In genomic region chr1:53702287-53702805, GRCh38 we compare ENCODE assay signal across 1 cellular context.
TF ChIP-seq lines count a peak whose summit lies in the region.

No MANE protein-coding gene starts in this region.

TF ChIP-seq in SK-N-SH, 30 proteins besides CTCF, POLR2A, EP300 and RAD21 (continued from another document):
- no peak for TF ChIP-seq REST (IDR thresholded peaks at IDR 0.05; ENCODE audit: low read depth, low read length)
- no peak for TF ChIP-seq MEF2A (IDR thresholded peaks at IDR 0.05; ENCODE audit: borderline replicate concordance, low read depth)
- no peak for TF ChIP-seq ELF1 (IDR thresholded peaks at IDR 0.05)
- no peak for TF ChIP-seq YY1 (IDR thresholded peaks at IDR 0.05; ENCODE audit: low read depth)
- TF ChIP-seq RCOR1 (IDR thresholded peaks at IDR 0.05; ENCODE audit: low read length): no peak
